21 cellular contexts compared by ENCODE assay signal in the genomic region with DNA sequence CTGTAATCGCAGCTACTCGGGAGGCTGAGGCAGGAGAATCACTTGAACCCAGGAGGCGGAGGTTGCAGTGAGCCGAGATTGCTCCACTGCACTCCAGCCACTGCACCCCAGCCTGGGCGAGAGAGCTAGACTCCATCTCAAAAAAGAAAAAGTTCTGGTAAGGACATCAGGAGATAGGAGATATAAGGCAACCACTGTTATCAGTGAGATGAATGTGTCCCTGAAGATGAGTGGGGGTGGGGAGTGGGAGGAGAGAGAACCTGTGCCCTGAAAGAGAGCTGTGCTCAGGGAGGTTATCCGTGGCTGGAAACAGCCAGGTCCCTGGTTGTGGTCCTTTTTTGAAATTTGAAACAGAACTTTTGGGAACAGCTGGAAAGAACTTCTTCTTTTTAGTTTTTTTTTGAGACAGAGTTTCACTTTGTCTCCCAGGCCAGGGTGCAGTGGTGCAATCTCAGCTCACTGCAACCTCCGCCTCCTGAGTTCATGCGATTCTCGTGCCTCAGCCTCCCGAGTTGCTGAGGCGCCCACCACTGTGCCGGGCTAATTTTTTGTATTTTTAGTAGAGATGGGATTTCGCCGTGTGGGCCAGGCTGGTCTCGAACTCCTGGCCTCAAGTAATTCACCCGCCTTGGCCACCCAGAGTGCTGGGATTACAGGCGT. TPM values are rescaled to one million over a fixed set of nuclear protein-coding genes. Genes with fewer than 3 reads are reported as not detected.
DNase-seq lines count a peak whose midpoint lies in the region; ATAC-seq and TF ChIP-seq lines count a peak whose summit lies in the region.
"Had no signal": no experiment of that assay in that cellular context is flagged by ENCODE, and none has a peak within 500 bp of the region (broad histone marks: within the 10 kb centered on the region; RNA-seq: fewer than 3 reads in every experiment).

No MANE protein-coding gene starts in this region.

- no peak overlapping the region for H3K4me3 ChIP-seq in testis
- H3K4me3 ChIP-seq: heart right ventricle, mucosa of descending colon, ovary, transverse colon had no signal

- DNase-seq in SIG-M5 treated with dmso at 0.1 percent for 504 hours (lab: John Stamatoyannopoulos, UW; ENCODE audit: unreplicated experiment), result peak; percentile 76
- no peak for DNase-seq in SIG-M5 (lab: John Stamatoyannopoulos, UW)
- DNase-seq in OCI-M1 (lab: John Stamatoyannopoulos, UW), result peak; percentile 60
- DNase-seq in testis, result peak; percentile 60
- DNase-seq in AG08396 (ENCODE audit: low spot score), result no peak
- no peak for DNase-seq in activated gamma-delta T cell (lab: John Stamatoyannopoulos, UW)
- DNase-seq: activated T-cell treated with anti-CD3 and anti-CD28 coated beads, Interleukin-2, amount 50 U/mL, for 1 hour; CD8-positive, alpha-beta T cell; EL; heart right ventricle; KG1; mucosa of descending colon; NCI-H1436 treated with DMSO at 0.1 percent for 48 hours; ovary; Right ventricle myocardium superior; T1000; transverse colon had no signal

- no peak for ATAC-seq in SK-N-SH treated with all-trans-retinoic acid at 6 μM for 48 hours
- ATAC-seq: CD8-positive, alpha-beta T cell; heart right ventricle; mucosa of descending colon; stimulated activated memory B cell treated with anti-CD40 and anti-IgM and Interleukin-4, amounts not matched to agents 10 μg/mL and 1 μg/mL and 100 μg/mL, for 72 hours had no signal

- intact Hi-C loops in dendritic cell treated with granulocyte-macrophage colony-stimulating factor and Interleukin-4, amounts not matched to agents 40 ng/mL and 50 ng/mL, for 4 days (cut with micrococcal nuclease), result no loop called here
- intact Hi-C loops in testis (cut with DNase I; ENCODE audit: low total_unique reads), result no loop called here

- peaks cover 53% of the 10 kb centered on the region for H3K4me1 Mint-ChIP-seq in dendritic cell treated with granulocyte-macrophage colony-stimulating factor and Interleukin-4, amounts not matched to agents 40 ng/mL and 50 ng/mL, for 4 days (ENCODE audit: low read depth)

- H3K9me3 Mint-ChIP-seq in dendritic cell treated with granulocyte-macrophage colony-stimulating factor and Interleukin-4, amounts not matched to agents 40 ng/mL and 50 ng/mL, for 4 days, result no peaks in the 10 kb centered on the region
- H3K9me3 Mint-ChIP-seq: CD8-positive, alpha-beta T cell; stimulated activated memory B cell treated with anti-CD40 and anti-IgM and Interleukin-4, amounts not matched to agents 10 μg/mL and 1 μg/mL and 100 μg/mL, for 72 hours had no signal

- H3K27me3 Mint-ChIP-seq in dendritic cell treated with granulocyte-macrophage colony-stimulating factor and Interleukin-4, amounts not matched to agents 40 ng/mL and 50 ng/mL, for 4 days, result peaks cover 5% of the 10 kb centered on the region
- H3K27me3 Mint-ChIP-seq: activated naive CD8-positive, alpha-beta T cell; stimulated activated memory B cell treated with anti-CD40 and anti-IgM and Interleukin-4, amounts not matched to agents 10 μg/mL and 1 μg/mL and 100 μg/mL, for 72 hours had no signal

- no peaks in the 10 kb centered on the region for H3K27me3 ChIP-seq in testis
- H3K27me3 ChIP-seq: heart right ventricle, ovary, transverse colon had no signal

- no peak for TF ChIP-seq POLR2A in testis (IDR thresholded peaks at IDR 0.05)

- H3K4me1 ChIP-seq in testis, result peaks cover 27% of the 10 kb centered on the region

- H3K36me3 ChIP-seq in testis (ENCODE audit: low read depth, missing control alignments), result no peaks in the 10 kb centered on the region
- H3K36me3 ChIP-seq: heart right ventricle, ovary, transverse colon had no signal

- no peaks in the 10 kb centered on the region for H3K9me3 ChIP-seq in testis
- H3K9me3 ChIP-seq: heart right ventricle, mucosa of descending colon, ovary, transverse colon had no signal

- H3K4me3 Mint-ChIP-seq in dendritic cell treated with granulocyte-macrophage colony-stimulating factor and Interleukin-4, amounts not matched to agents 40 ng/mL and 50 ng/mL, for 4 days, result peak overlapping the region; percentile 68
- H3K4me3 Mint-ChIP-seq: CD8-positive, alpha-beta T cell; stimulated activated memory B cell treated with anti-CD40 and anti-IgM and Interleukin-4, amounts not matched to agents 10 μg/mL and 1 μg/mL and 100 μg/mL, for 72 hours had no signal

- peaks cover 16% of the 10 kb centered on the region for H3K36me3 Mint-ChIP-seq in dendritic cell treated with granulocyte-macrophage colony-stimulating factor and Interleukin-4, amounts not matched to agents 40 ng/mL and 50 ng/mL, for 4 days (ENCODE audit: low read depth)
- H3K36me3 Mint-ChIP-seq: activated naive CD8-positive, alpha-beta T cell; stimulated activated memory B cell treated with anti-CD40 and anti-IgM and Interleukin-4, amounts not matched to agents 10 μg/mL and 1 μg/mL and 100 μg/mL, for 72 hours had no signal

- no peak for TF ChIP-seq CTCF in testis (IDR thresholded peaks at IDR 0.05)

- H3K27ac Mint-ChIP-seq in dendritic cell treated with granulocyte-macrophage colony-stimulating factor and Interleukin-4, amounts not matched to agents 40 ng/mL and 50 ng/mL, for 4 days, result peak overlapping the region; percentile 88
- H3K27ac Mint-ChIP-seq: CD8-positive, alpha-beta T cell; stimulated activated memory B cell treated with anti-CD40 and anti-IgM and Interleukin-4, amounts not matched to agents 10 μg/mL and 1 μg/mL and 100 μg/mL, for 72 hours had no signal

- WGBS in testis, 2 donors, result 67 to 76% methylated on average over 17 of the region's 17 CpGs

- peak overlapping the region; percentile 14 to 33 for H3K27ac ChIP-seq in testis
- H3K27ac ChIP-seq: ovary had no signal

TF ChIP-seq in SK-N-SH treated with all-trans-retinoic acid at 6 μM for 48 hours, 23 proteins besides CTCF, POLR2A, EP300 and RAD21 (continues in another document):
- no peak for TF ChIP-seq ZFP3 (CRISPR knock-in tag; IDR thresholded peaks at IDR 0.05)
- TF ChIP-seq, protein P1, sequence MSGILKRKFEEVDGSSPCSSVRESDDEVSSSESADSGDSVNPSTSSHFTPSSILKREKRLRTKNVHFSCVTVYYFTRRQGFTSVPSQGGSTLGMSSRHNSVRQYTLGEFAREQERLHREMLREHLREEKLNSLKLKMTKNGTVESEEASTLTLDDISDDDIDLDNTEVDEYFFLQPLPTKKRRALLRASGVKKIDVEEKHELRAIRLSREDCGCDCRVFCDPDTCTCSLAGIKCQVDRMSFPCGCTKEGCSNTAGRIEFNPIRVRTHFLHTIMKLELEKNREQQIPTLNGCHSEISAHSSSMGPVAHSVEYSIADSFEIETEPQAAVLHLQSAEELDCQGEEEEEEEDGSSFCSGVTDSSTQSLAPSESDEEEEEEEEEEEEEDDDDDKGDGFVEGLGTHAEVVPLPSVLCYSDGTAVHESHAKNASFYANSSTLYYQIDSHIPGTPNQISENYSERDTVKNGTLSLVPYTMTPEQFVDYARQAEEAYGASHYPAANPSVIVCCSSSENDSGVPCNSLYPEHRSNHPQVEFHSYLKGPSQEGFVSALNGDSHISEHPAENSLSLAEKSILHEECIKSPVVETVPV (CRISPR knock-in tag; IDR thresholded peaks at IDR 0.05), result no peak
- no peak for TF ChIP-seq TCF4 (CRISPR knock-in tag; IDR thresholded peaks at IDR 0.05; ENCODE audit: borderline replicate concordance)
- TF ChIP-seq ZNF70 (CRISPR knock-in tag; IDR thresholded peaks at IDR 0.05), result no peak
- no peak for TF ChIP-seq ESRRG (CRISPR knock-in tag; IDR thresholded peaks at IDR 0.05)
- TF ChIP-seq RARB (CRISPR knock-in tag; IDR thresholded peaks at IDR 0.05), result no peak
- no peak for TF ChIP-seq OSR1 (CRISPR knock-in tag; IDR thresholded peaks at IDR 0.05)
- no peak for TF ChIP-seq BACH2 (CRISPR knock-in tag; IDR thresholded peaks at IDR 0.05; ENCODE audit: borderline replicate concordance)
- no peak for TF ChIP-seq ISL1 (CRISPR knock-in tag; IDR thresholded peaks at IDR 0.05)
- TF ChIP-seq, protein P2, sequence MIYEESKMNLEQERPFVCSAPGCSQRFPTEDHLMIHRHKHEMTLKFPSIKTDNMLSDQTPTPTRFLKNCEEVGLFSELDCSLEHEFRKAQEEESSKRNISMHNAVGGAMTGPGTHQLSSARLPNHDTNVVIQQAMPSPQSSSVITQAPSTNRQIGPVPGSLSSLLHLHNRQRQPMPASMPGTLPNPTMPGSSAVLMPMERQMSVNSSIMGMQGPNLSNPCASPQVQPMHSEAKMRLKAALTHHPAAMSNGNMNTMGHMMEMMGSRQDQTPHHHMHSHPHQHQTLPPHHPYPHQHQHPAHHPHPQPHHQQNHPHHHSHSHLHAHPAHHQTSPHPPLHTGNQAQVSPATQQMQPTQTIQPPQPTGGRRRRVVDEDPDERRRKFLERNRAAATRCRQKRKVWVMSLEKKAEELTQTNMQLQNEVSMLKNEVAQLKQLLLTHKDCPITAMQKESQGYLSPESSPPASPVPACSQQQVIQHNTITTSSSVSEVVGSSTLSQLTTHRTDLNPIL (CRISPR knock-in tag; IDR thresholded peaks at IDR 0.05; ENCODE audit: low read depth), result no peak
- TF ChIP-seq SNAI2 (CRISPR knock-in tag; IDR thresholded peaks at IDR 0.05), result no peak
- TF ChIP-seq, protein P3, sequence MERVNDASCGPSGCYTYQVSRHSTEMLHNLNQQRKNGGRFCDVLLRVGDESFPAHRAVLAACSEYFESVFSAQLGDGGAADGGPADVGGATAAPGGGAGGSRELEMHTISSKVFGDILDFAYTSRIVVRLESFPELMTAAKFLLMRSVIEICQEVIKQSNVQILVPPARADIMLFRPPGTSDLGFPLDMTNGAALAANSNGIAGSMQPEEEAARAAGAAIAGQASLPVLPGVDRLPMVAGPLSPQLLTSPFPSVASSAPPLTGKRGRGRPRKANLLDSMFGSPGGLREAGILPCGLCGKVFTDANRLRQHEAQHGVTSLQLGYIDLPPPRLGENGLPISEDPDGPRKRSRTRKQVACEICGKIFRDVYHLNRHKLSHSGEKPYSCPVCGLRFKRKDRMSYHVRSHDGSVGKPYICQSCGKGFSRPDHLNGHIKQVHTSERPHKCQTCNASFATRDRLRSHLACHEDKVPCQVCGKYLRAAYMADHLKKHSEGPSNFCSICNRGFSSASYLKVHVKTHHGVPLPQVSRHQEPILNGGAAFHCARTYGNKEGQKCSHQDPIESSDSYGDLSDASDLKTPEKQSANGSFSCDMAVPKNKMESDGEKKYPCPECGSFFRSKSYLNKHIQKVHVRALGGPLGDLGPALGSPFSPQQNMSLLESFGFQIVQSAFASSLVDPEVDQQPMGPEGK (CRISPR knock-in tag; IDR thresholded peaks at IDR 0.05; ENCODE audit: borderline replicate concordance), result no peak

RNA-seq across cellular contexts. Expression of a gene that starts 2.6 kb away (rescaled TPM):
- total RNA-seq in testis, result 100 to 1,000 TPM; 163 to 177 TPM
- polyA plus RNA-seq in testis (ENCODE audit: insufficient read depth, low read depth, low replicate concordance), result 268 TPM

RNA-seq across cellular contexts. Expression of a gene that starts 3.2 kb away (rescaled TPM):
- total RNA-seq in testis, result 100 to 1,000 TPM; 188 to 272 TPM
- polyA plus RNA-seq in testis (ENCODE audit: insufficient read depth, low read depth, low replicate concordance), result 451 TPM

RNA-seq across cellular contexts. Expression of a gene that starts 32.9 kb away (rescaled TPM):
- 10 to 100 TPM; 14.0 to 14.4 TPM for total RNA-seq in testis
- 17.9 TPM for polyA plus RNA-seq in testis (ENCODE audit: insufficient read depth, low read depth, low replicate concordance)

Comparison
In these comparisons a context has a peak if more than half of its experiments do, and no peak if none do; other contexts are left out.
1. DNase-seq: peak in SIG-M5 treated with dmso at 0.1 percent for 504 hours (single experiment), OCI-M1 (single experiment) and testis (single experiment); none in SIG-M5 (single experiment), AG08396 (single experiment) and activated gamma-delta T cell (single experiment).